In genomic region chr5:167576928-167577327, GRCh38 we compare ENCODE assay signal across 1 cellular context.
TF ChIP-seq lines count a peak whose summit lies in the region.

No MANE protein-coding gene starts in this region.

TF ChIP-seq in GM23338, 12 proteins besides CTCF, POLR2A, EP300 and RAD21 (continued from another document):
- TF ChIP-seq ZNF462 (CRISPR knock-in tag; IDR thresholded peaks at IDR 0.05) (no peak), STAT1 (IDR thresholded peaks at IDR 0.05; ENCODE audit: unreplicated experiment) (no peak), CREB1 (CRISPR knock-in tag; IDR thresholded peaks at IDR 0.05; ENCODE audit: low read depth) (no peak), EZH2phosphoT487 (IDR thresholded peaks at IDR 0.05; ENCODE audit: unreplicated experiment) (no peak), ZNF114 (CRISPR knock-in tag; IDR thresholded peaks at IDR 0.05) (no peak), POLR2AphosphoS5 (IDR thresholded peaks at IDR 0.05; ENCODE audit: low read depth) (no peak), REST (IDR thresholded peaks at IDR 0.05; ENCODE audit: unreplicated experiment) (no peak), NANOG (IDR thresholded peaks at IDR 0.05; ENCODE audit: borderline replicate concordance) (no peak), ETS1 (IDR thresholded peaks at IDR 0.05) (no peak), JUNB (IDR thresholded peaks at IDR 0.05; ENCODE audit: unreplicated experiment) (no peak), ZNF331 (CRISPR knock-in tag; IDR thresholded peaks at IDR 0.05; ENCODE audit: low read depth) (no peak)
